1 cellular context compared by ENCODE assay signal in the genomic region with DNA sequence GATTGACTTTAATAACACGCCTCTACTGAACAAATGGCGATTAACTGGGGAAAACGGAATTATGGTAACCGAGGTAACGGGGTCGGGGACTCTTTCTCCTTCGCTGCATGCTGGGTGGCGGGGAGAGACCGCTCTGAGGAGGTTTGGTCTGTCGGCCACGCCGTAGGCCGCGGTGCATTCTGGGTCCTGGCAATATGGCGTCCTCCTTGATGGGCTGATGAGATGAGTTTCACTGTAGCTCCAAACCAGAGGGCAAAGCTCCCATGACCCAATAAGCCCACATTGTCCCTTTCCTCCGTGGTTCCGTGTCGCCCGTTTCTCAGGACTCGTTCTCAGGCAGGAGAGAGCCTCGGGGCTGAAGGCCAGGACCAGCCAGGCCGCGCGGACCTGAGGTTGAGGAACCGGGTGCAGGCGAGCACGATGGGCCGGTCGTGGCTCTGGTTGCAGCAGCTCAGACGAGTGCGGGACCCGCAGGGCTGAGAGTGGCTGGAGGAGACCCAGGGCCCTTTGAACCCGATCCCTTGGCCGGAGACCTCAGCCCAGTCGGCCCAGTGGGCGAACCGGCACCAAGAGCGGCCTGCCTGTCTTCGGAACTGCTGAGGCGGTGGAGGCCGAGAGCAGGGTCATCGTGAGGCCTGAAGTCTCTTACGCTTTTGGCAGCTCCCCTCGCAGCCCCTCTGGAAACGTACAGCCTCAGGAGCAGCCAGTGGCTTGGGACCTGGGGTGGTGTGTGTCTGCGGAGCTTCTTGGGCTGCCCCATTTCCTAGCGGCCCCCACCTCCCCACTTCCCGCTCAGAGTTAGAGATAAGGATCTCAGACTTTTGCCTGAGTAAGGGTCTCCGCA.
TF ChIP-seq lines count a peak whose summit lies in the region.

A gene with protein sequence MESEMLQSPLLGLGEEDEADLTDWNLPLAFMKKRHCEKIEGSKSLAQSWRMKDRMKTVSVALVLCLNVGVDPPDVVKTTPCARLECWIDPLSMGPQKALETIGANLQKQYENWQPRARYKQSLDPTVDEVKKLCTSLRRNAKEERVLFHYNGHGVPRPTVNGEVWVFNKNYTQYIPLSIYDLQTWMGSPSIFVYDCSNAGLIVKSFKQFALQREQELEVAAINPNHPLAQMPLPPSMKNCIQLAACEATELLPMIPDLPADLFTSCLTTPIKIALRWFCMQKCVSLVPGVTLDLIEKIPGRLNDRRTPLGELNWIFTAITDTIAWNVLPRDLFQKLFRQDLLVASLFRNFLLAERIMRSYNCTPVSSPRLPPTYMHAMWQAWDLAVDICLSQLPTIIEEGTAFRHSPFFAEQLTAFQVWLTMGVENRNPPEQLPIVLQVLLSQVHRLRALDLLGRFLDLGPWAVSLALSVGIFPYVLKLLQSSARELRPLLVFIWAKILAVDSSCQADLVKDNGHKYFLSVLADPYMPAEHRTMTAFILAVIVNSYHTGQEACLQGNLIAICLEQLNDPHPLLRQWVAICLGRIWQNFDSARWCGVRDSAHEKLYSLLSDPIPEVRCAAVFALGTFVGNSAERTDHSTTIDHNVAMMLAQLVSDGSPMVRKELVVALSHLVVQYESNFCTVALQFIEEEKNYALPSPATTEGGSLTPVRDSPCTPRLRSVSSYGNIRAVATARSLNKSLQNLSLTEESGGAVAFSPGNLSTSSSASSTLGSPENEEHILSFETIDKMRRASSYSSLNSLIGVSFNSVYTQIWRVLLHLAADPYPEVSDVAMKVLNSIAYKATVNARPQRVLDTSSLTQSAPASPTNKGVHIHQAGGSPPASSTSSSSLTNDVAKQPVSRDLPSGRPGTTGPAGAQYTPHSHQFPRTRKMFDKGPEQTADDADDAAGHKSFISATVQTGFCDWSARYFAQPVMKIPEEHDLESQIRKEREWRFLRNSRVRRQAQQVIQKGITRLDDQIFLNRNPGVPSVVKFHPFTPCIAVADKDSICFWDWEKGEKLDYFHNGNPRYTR (N-terminal part only) (plus strand): TSS at position 184 of the 844 bp plus-strand sequence. CDS start 792 bp downstream, outside the sequence.

TF ChIP-seq in HepG2, 621 proteins besides CTCF, POLR2A, EP300 and RAD21 (continued from another document and continues in another):
- TF ChIP-seq, protein P1, sequence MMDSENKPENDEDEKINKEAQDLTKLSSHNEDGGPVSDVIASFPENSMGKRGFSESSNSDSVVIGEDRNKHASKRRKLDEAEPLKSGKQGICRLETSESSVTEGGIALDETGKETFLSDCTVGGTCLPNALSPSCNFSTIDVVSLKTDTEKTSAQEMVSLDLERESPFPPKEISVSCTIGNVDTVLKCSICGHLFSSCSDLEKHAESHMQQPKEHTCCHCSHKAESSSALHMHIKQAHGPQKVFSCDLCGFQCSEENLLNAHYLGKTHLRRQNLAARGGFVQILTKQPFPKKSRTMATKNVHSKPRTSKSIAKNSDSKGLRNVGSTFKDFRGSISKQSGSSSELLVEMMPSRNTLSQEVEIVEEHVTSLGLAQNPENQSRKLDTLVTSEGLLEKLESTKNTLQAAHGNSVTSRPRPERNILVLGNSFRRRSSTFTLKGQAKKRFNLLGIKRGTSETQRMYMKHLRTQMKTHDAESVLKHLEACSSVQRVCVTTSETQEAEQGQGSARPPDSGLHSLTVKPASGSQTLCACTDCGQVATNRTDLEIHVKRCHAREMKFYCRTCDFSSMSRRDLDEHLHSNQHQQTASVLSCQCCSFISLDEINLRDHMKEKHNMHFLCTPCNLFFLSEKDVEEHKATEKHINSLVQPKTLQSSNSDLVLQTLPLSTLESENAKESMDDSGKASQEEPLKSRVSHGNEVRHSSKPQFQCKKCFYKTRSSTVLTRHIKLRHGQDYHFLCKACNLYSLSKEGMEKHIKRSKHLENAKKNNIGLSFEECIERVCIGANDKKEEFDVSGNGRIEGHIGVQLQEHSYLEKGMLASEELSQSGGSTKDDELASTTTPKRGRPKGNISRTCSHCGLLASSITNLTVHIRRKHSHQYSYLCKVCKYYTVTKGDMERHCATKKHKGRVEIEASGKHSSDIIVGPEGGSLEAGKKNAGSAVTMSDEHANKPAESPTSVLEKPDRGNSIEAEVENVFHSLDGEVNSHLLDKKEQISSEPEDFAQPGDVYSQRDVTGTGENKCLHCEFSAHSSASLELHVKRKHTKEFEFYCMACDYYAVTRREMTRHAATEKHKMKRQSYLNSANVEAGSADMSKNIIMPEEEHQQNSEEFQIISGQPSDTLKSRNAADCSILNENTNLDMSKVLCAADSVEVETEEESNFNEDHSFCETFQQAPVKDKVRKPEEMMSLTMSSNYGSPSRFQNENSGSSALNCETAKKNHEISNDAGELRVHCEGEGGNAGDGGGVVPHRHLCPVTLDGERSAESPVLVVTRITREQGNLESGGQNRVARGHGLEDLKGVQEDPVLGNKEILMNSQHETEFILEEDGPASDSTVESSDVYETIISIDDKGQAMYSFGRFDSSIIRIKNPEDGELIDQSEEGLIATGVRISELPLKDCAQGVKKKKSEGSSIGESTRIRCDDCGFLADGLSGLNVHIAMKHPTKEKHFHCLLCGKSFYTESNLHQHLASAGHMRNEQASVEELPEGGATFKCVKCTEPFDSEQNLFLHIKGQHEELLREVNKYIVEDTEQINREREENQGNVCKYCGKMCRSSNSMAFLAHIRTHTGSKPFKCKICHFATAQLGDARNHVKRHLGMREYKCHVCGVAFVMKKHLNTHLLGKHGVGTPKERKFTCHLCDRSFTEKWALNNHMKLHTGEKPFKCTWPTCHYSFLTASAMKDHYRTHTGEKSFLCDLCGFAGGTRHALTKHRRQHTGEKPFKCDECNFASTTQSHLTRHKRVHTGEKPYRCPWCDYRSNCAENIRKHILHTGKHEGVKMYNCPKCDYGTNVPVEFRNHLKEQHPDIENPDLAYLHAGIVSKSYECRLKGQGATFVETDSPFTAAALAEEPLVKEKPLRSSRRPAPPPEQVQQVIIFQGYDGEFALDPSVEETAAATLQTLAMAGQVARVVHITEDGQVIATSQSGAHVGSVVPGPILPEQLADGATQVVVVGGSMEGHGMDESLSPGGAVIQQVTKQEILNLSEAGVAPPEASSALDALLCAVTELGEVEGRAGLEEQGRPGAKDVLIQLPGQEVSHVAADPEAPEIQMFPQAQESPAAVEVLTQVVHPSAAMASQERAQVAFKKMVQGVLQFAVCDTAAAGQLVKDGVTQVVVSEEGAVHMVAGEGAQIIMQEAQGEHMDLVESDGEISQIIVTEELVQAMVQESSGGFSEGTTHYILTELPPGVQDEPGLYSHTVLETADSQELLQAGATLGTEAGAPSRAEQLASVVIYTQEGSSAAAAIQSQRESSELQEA (CRISPR knock-in tag; IDR thresholded peaks at IDR 0.05; ENCODE audit: not compliant biosample characterization) = peak; percentile 93
- TF ChIP-seq SSRP1 (CRISPR knock-in tag; IDR thresholded peaks at IDR 0.05) (peak; percentile 62), ZNF709 (CRISPR knock-in tag; IDR thresholded peaks at IDR 0.05) (peak; percentile 93), ZNF160 (CRISPR knock-in tag; IDR thresholded peaks at IDR 0.05) (no peak; the same call in none of the 2 replicates), MEIS1 (CRISPR knock-in tag; IDR thresholded peaks at IDR 0.05; ENCODE audit: borderline replicate concordance) (no peak), ESRRA (CRISPR knock-in tag; IDR thresholded peaks at IDR 0.05; ENCODE audit: low read depth) (peak; percentile 54; the same call in 1 of the 2 replicates), GABPA (IDR thresholded peaks at IDR 0.05; ENCODE audit: low read depth, low read length) (no peak), GABPA (CRISPR knock-in tag; IDR thresholded peaks at IDR 0.05; ENCODE audit: low read depth) (peak; percentile 65), ZNF496 (CRISPR knock-in tag; IDR thresholded peaks at IDR 0.05; ENCODE audit: insufficient replicate concordance) (no peak), ZKSCAN1 (IDR thresholded peaks at IDR 0.05; ENCODE audit: low read length) (no peak)
- TF ChIP-seq, protein P2, sequence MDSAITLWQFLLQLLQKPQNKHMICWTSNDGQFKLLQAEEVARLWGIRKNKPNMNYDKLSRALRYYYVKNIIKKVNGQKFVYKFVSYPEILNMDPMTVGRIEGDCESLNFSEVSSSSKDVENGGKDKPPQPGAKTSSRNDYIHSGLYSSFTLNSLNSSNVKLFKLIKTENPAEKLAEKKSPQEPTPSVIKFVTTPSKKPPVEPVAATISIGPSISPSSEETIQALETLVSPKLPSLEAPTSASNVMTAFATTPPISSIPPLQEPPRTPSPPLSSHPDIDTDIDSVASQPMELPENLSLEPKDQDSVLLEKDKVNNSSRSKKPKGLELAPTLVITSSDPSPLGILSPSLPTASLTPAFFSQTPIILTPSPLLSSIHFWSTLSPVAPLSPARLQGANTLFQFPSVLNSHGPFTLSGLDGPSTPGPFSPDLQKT (CRISPR knock-in tag; IDR thresholded peaks at IDR 0.05; ENCODE audit: borderline replicate concordance) = no peak
- TF ChIP-seq, protein P3, sequence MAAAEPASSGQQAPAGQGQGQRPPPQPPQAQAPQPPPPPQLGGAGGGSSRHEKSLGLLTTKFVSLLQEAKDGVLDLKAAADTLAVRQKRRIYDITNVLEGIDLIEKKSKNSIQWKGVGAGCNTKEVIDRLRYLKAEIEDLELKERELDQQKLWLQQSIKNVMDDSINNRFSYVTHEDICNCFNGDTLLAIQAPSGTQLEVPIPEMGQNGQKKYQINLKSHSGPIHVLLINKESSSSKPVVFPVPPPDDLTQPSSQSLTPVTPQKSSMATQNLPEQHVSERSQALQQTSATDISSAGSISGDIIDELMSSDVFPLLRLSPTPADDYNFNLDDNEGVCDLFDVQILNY (CRISPR knock-in tag; conservative IDR thresholded peaks at IDR 0.05) = peak; percentile 70; the same call in 1 of the 2 replicates
- TF ChIP-seq, protein P4, sequence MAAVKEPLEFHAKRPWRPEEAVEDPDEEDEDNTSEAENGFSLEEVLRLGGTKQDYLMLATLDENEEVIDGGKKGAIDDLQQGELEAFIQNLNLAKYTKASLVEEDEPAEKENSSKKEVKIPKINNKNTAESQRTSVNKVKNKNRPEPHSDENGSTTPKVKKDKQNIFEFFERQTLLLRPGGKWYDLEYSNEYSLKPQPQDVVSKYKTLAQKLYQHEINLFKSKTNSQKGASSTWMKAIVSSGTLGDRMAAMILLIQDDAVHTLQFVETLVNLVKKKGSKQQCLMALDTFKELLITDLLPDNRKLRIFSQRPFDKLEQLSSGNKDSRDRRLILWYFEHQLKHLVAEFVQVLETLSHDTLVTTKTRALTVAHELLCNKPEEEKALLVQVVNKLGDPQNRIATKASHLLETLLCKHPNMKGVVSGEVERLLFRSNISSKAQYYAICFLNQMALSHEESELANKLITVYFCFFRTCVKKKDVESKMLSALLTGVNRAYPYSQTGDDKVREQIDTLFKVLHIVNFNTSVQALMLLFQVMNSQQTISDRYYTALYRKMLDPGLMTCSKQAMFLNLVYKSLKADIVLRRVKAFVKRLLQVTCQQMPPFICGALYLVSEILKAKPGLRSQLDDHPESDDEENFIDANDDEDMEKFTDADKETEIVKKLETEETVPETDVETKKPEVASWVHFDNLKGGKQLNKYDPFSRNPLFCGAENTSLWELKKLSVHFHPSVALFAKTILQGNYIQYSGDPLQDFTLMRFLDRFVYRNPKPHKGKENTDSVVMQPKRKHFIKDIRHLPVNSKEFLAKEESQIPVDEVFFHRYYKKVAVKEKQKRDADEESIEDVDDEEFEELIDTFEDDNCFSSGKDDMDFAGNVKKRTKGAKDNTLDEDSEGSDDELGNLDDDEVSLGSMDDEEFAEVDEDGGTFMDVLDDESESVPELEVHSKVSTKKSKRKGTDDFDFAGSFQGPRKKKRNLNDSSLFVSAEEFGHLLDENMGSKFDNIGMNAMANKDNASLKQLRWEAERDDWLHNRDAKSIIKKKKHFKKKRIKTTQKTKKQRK (IDR thresholded peaks at IDR 0.05; ENCODE audit: low read length) = no peak
- TF ChIP-seq, protein P5, sequence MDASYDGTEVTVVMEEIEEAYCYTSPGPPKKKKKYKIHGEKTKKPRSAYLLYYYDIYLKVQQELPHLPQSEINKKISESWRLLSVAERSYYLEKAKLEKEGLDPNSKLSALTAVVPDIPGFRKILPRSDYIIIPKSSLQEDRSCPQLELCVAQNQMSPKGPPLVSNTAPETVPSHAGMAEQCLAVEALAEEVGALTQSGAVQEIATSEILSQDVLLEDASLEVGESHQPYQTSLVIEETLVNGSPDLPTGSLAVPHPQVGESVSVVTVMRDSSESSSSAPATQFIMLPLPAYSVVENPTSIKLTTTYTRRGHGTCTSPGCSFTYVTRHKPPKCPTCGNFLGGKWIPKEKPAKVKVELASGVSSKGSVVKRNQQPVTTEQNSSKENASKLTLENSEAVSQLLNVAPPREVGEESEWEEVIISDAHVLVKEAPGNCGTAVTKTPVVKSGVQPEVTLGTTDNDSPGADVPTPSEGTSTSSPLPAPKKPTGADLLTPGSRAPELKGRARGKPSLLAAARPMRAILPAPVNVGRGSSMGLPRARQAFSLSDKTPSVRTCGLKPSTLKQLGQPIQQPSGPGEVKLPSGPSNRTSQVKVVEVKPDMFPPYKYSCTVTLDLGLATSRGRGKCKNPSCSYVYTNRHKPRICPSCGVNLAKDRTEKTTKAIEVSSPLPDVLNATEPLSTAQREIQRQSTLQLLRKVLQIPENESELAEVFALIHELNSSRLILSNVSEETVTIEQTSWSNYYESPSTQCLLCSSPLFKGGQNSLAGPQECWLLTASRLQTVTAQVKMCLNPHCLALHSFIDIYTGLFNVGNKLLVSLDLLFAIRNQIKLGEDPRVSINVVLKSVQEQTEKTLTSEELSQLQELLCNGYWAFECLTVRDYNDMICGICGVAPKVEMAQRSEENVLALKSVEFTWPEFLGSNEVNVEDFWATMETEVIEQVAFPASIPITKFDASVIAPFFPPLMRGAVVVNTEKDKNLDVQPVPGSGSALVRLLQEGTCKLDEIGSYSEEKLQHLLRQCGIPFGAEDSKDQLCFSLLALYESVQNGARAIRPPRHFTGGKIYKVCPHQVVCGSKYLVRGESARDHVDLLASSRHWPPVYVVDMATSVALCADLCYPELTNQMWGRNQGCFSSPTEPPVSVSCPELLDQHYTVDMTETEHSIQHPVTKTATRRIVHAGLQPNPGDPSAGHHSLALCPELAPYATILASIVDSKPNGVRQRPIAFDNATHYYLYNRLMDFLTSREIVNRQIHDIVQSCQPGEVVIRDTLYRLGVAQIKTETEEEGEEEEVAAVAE (CRISPR knock-in tag; IDR thresholded peaks at IDR 0.05; ENCODE audit: borderline replicate concordance) = peak; percentile 89; the same call in 1 of the 2 replicates
- TF ChIP-seq, protein P6, sequence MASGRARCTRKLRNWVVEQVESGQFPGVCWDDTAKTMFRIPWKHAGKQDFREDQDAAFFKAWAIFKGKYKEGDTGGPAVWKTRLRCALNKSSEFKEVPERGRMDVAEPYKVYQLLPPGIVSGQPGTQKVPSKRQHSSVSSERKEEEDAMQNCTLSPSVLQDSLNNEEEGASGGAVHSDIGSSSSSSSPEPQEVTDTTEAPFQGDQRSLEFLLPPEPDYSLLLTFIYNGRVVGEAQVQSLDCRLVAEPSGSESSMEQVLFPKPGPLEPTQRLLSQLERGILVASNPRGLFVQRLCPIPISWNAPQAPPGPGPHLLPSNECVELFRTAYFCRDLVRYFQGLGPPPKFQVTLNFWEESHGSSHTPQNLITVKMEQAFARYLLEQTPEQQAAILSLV (CRISPR knock-in tag; IDR thresholded peaks at IDR 0.05; ENCODE audit: borderline replicate concordance) = peak; percentile 94; the same call in 1 of the 2 replicates
